Comparison of ENCODE assay signal across 9 cellular contexts in the genomic region with DNA sequence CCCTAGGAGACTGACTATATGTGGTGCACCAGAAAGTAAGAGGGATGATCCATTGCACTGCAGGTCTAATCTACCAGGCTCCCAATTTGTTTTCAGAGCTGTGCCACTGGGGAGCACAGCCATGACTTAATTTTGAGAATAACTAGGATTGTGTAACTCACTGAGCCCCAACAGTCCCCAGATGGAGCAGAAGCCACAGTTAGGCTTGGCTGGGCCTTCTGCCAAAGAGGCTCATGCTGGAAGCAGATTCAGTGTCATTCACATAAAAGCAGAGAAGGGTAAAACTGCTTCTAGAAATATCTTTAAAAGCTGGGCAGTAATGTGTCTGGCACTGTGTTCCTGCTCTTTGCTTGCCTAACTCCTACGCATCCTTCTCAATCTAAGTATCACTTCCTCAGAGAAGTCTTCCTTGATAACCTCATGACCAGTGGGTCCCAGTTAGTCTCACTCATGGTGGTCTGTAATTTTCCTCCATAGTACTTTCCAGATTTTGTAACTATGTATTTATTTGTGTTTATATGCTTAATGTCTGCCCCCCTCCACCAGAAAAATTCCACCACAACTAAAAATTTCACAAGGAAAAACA. TPM values are rescaled to one million over a fixed set of nuclear protein-coding genes. Genes with fewer than 3 reads are reported as not detected.
DNase-seq lines count a peak whose midpoint lies in the region; ATAC-seq lines count a peak whose summit lies in the region.
"Had no signal": no experiment of that assay in that cellular context is flagged by ENCODE, and none has a peak within 500 bp of the region (broad histone marks: within the 10 kb centered on the region; RNA-seq: fewer than 3 reads in every experiment).

No MANE protein-coding gene starts in this region.

- H3K36me3 ChIP-seq in SJSA1 = peaks cover 59% of the 10 kb centered on the region

- DNase-seq in GF-D8 (lab: John Stamatoyannopoulos, UW) (peak; percentile 21), SJSA1 (ENCODE audit: low read depth in 1 of 2, low spot score in 2 of 2) (no peak), fibroblast of peridontal ligament (ENCODE audit: extremely low read depth) (peak; percentile 88), skeletal muscle cell (ENCODE audit: low read depth) (peak; percentile 59), HuH-7.5 (ENCODE audit: low spot score) (no peak)
- DNase-seq in stimulated activated CD8-positive, alpha-beta memory T cell treated with anti-CD3 and anti-CD28 coated beads, Interleukin-4, amount 100 ng/mL, for 48 hours = no peak

- H3K4me1 ChIP-seq in SJSA1 (replicated peaks) = peaks cover 31% of the 10 kb centered on the region

- no peak for ATAC-seq in HG03378 (IDR thresholded peaks at IDR 0.05; ENCODE audit: unreplicated experiment)
- no peak for ATAC-seq in HG03135 (IDR thresholded peaks at IDR 0.05; ENCODE audit: unreplicated experiment)
- ATAC-seq: HCT116 had no signal

- H3K9me3 ChIP-seq in SJSA1 (replicated peaks) = no peaks in the 10 kb centered on the region

- H3K4me3 ChIP-seq in SJSA1 (no peak overlapping the region), skeletal muscle cell (ENCODE audit: low read depth, low read length) (no peak overlapping the region)

- no peaks in the 10 kb centered on the region for H3K27me3 ChIP-seq in SJSA1 (replicated peaks)

- H3K27ac ChIP-seq in SJSA1 = peak overlapping the region; percentile 4; the same call in 1 of the 2 replicates

RNA-seq across cellular contexts. Expression of a gene that starts 20.3 kb away (rescaled TPM):
- total RNA-seq in SJSA1 (2014; rRNA removed; shearing (Covaris generic)) = 16.1 and 29.2 TPM in 2 replicates

RNA-seq across cellular contexts. Expression of a gene that starts 32.3 kb away (rescaled TPM):
- total RNA-seq in SJSA1 (2014; rRNA removed; shearing (Covaris generic)) = 3.4 and 6.4 TPM in 2 replicates

RNA-seq across cellular contexts. Expression of a gene that starts 42.0 kb away (rescaled TPM):
- 103 and 159 TPM in 2 replicates for total RNA-seq in SJSA1 (2014; rRNA removed; shearing (Covaris generic))

RNA-seq across cellular contexts. Expression of a gene that starts 59.2 kb away (rescaled TPM):
- total RNA-seq in SJSA1 (2014; rRNA removed; shearing (Covaris generic)) = 0.78 and 1.5 TPM in 2 replicates

Comparison
In these comparisons a context has a peak if more than half of its experiments do, and no peak if none do; other contexts are left out.
1. DNase-seq: peak in GF-D8 (single experiment), fibroblast of peridontal ligament (single experiment) and skeletal muscle cell (single experiment); none in SJSA1 (0 of 2), stimulated activated CD8-positive, alpha-beta memory T cell treated with anti-CD3 and anti-CD28 coated beads, Interleukin-4, amount 100 ng/mL, for 48 hours (single experiment) and HuH-7.5 (single experiment).